In the genomic region with DNA sequence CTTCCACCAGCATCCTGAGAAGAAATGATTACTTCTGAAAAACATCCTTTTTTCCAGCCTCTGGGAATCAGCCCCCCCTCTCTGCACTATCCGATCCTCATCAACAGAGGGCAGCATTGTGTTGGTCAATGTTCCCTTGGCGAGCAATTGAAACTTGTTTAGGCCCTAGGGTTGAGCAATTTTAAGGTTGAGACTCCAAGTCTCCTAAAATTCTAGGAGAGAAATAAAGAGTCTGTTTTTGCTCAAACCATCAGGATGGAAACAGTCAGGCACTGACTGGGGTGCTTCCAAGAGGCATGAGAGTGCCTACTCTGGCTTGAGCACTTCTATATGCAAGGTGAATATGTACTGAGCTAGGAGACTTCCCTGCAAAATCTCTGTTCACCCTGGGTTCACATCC, we compare ENCODE assay signal across 8 cellular contexts. TPM values are rescaled to one million over a fixed set of nuclear protein-coding genes. Genes with fewer than 3 reads are reported as not detected.
DNase-seq lines count a peak whose midpoint lies in the region; ATAC-seq, FAIRE-seq and TF ChIP-seq lines count a peak whose summit lies in the region.

No MANE protein-coding gene starts in this region.

- WGBS in HepG2 (ENCODE audit: low lambda C conversion rate) = 4% methylated on average over 2 of the region's 2 CpGs
- 9% methylated on average over 2 of the region's 2 CpGs; no CpG with 5 or more reads in 1 of the 2 donors for WGBS in transverse colon (ENCODE audit: low coverage in 1 of 2), 2 donors

- intact Hi-C loops in PC-3 (cut with micrococcal nuclease) (loop anchor here (1.0 to 10.0 kb wide), 6 partner anchors 59 to 491 kb away; partner anchors contain the start of gene LSM11), colonic mucosa (cut with DNase I) (loop anchor here (2.0 kb wide), 1 partner anchor 59 kb away; no protein-coding TSS in a partner anchor), HepG2 (cut with micrococcal nuclease; ENCODE audit: unreplicated experiment) (loop anchor here (1.0 to 5.0 kb wide), 3 partner anchors 59 to 223 kb away; no protein-coding TSS in a partner anchor), transverse colon (cut with DNase I; ENCODE audit: low total_unique reads) (loop anchor here (10.0 kb wide), 1 partner anchor 51 kb away; no protein-coding TSS in a partner anchor)

- no peak overlapping the region for H3K4me3 ChIP-seq in PC-3 (ENCODE audit: low read length)
- no peak overlapping the region for H3K4me3 ChIP-seq in colonic mucosa
- no peak overlapping the region for H3K4me3 ChIP-seq in HepG2 (replicated peaks in 1 of 3; ENCODE audit: insufficient read depth in 1 of 3, low read depth in 2 of 3, low read length in 3 of 3)
- H3K4me3 ChIP-seq in transverse colon = no peak overlapping the region

- no peaks in the 10 kb centered on the region for H3K9me2 ChIP-seq in PC-3 (replicated peaks; ENCODE audit: low read length)

- no peak overlapping the region for H3K4me2 ChIP-seq in PC-3 (ENCODE audit: low read length)
- no peak overlapping the region for H3K4me2 ChIP-seq in HepG2 (ENCODE audit: low read depth, low read length)

- TF ChIP-seq POLR2A in HepG2 (IDR thresholded peaks at IDR 0.05; ENCODE audit: insufficient read depth in 1 of 2, low read depth in 2 of 2, low read length in 2 of 2) (no peak), transverse colon (IDR thresholded peaks at IDR 0.05) (no peak)

- H3K36me3 ChIP-seq in PC-3 (ENCODE audit: low read depth, low read length) (no peaks in the 10 kb centered on the region), colonic mucosa (no peaks in the 10 kb centered on the region), HepG2 (replicated peaks in 1 of 2; ENCODE audit: control insufficient read depth in 1 of 2, insufficient read depth in 2 of 2, low read length in 2 of 2) (no peaks in the 10 kb centered on the region), transverse colon (no peaks in the 10 kb centered on the region)

- no peaks in the 10 kb centered on the region for H3K9me3 ChIP-seq in PC-3 (ENCODE audit: low read length)
- H3K9me3 ChIP-seq in colonic mucosa = no peaks in the 10 kb centered on the region
- H3K9me3 ChIP-seq in HepG2 (ENCODE audit: low read length) = no peaks in the 10 kb centered on the region
- H3K9me3 ChIP-seq in transverse colon = no peaks in the 10 kb centered on the region

- no peak overlapping the region for H3K9ac ChIP-seq in PC-3 (ENCODE audit: low read length)
- no peak overlapping the region for H3K9ac ChIP-seq in colonic mucosa (ENCODE audit: low read depth in 2 of 2, low read length in 2 of 2)
- H3K9ac ChIP-seq in HepG2 (ENCODE audit: insufficient read depth, low read depth, low read length) = no peak overlapping the region

- H3K4me1 ChIP-seq in PC-3 (ENCODE audit: insufficient read depth, low read length) (no peaks in the 10 kb centered on the region), colonic mucosa (no peaks in the 10 kb centered on the region), HepG2 (ENCODE audit: insufficient read depth, low read length) (no peaks in the 10 kb centered on the region), transverse colon (peaks cover 0 to 18% (median 3%) of the 10 kb centered on the region in 4 donors)

- TF ChIP-seq RAD21 in HepG2 (CRISPR knock-in tag; IDR thresholded peaks at IDR 0.05) = peak; percentile 80

- H4K20me1 ChIP-seq in PC-3 (ENCODE audit: low read length) (no peaks in the 10 kb centered on the region), HepG2 (ENCODE audit: insufficient read depth, low read length) (no peaks in the 10 kb centered on the region)

- peak; percentile 75 for FAIRE-seq in HepG2 (lab: Jason Lieb, UNC)

- H2AFZ ChIP-seq in PC-3 (ENCODE audit: low read length) (no peak overlapping the region), HepG2 (ENCODE audit: low read length) (no peak overlapping the region)

- H3K79me2 ChIP-seq in PC-3 (ENCODE audit: low read length) (no peaks in the 10 kb centered on the region), HepG2 (ENCODE audit: insufficient read depth, low read length) (no peaks in the 10 kb centered on the region)

- DNase-seq in NCI-H187 (lab: John Stamatoyannopoulos, UW) = peak; percentile 6 to 14
- no peak for DNase-seq in NCI-H187 treated with DMSO at 0.1 percent for 48 hours (lab: John Stamatoyannopoulos, UW)
- peak; percentile 93 for DNase-seq in PC-3
- peak; percentile 59 for DNase-seq in colonic mucosa
- DNase-seq in HepG2 (ENCODE audit: low spot score) = peak; percentile 35
- DNase-seq in transverse colon = peak; percentile 58

- H3K27me3 ChIP-seq in PC-3 (ENCODE audit: low read length) (peaks cover 23% of the 10 kb centered on the region), colonic mucosa (no peaks in the 10 kb centered on the region), HepG2 (ENCODE audit: control insufficient read depth in 1 of 2, insufficient read depth in 2 of 2, low read length in 2 of 2) (no peaks in the 10 kb centered on the region; a peak in 1 of 5 replicates), transverse colon (no peaks in the 10 kb centered on the region)

- CTCF ChIA-PET in PC-3 (lab: Charles Lee) (interaction anchor here (1.0 to 1.7 kb wide), 3 partner anchors 55 to 105 kb away, joined by 3 to 6 read pairs (median 4); no protein-coding TSS in a partner anchor), HepG2 (lab: Yijun Ruan, JAX; ENCODE audit: low intra/inter-chr PET ratio, low total read pairs) (interaction anchor here (1.1 to 2.8 kb wide), 4 partner anchors 55 to 490 kb away, joined by 3 to 47 read pairs (median 4); partner anchors contain the start of gene LSM11)

- ATAC-seq in GM19455 (IDR thresholded peaks at IDR 0.05; ENCODE audit: unreplicated experiment) (peak; percentile 57), HG03378 (IDR thresholded peaks at IDR 0.05; ENCODE audit: unreplicated experiment) (peak; percentile 39), PC-3 (peak; percentile 91), HepG2 (peak; percentile 87)

- no peaks in the 10 kb centered on the region for H3F3A ChIP-seq in PC-3 (ENCODE audit: low read length, unreplicated experiment)

- BruUV-seq in PC-3 (replicated peaks; lab: Mats Ljungman, UMichigan) (no TSS peak), HepG2 (replicated peaks; lab: Mats Ljungman, UMichigan) (no TSS peak)

- POLR2A ChIA-PET in PC-3 (lab: Charles Lee; ENCODE audit: unreplicated experiment) = no interaction called here
- POLR2A ChIA-PET in HepG2 (lab: Yijun Ruan, JAX) = interaction anchor here (1.2 kb wide), 1 partner anchor 12 kb away, joined by 4 read pairs; no protein-coding TSS in a partner anchor

- in situ Hi-C loops in HepG2 (cut with HindIII; ENCODE audit: extremely low pct_ligation_motif_present, low pct_unique_long_range_greater_than_20kb) = loop anchor here (5.0 kb wide), 2 partner anchors 59 to 224 kb away; no protein-coding TSS in a partner anchor
- in situ Hi-C loops in transverse colon (cut with MboI; ENCODE audit: low pct_ligation_motif_present in 1 of 4, low pct_unique_long_range_greater_than_20kb in 1 of 4, low sequenced_read_pairs in 3 of 4) = loop anchor here in 1 of 4 donors (10.0 kb wide), 1 partner anchor 109 kb away; the partner anchor contains the start of gene MED7

- TF ChIP-seq CTCF in PC-3 (conservative IDR thresholded peaks at IDR 0.05; ENCODE audit: low read depth, low read length) (peak; percentile 99), colonic mucosa (IDR thresholded peaks at IDR 0.05) (peak; percentile 88), HepG2 (CRISPR knock-in tag; IDR thresholded peaks at IDR 0.05) (peak; percentile 86), transverse colon (IDR thresholded peaks at IDR 0.05) (peak; percentile 80 to 85 (median 82))

- H3K27ac ChIP-seq in PC-3 (ENCODE audit: low read length) (no peak overlapping the region), colonic mucosa (no peak overlapping the region), HepG2 (ENCODE audit: extremely low read length, insufficient read depth, low read length) (no peak overlapping the region), transverse colon (no peak overlapping the region)

- TF ChIP-seq EP300 in HepG2 (IDR thresholded peaks at IDR 0.05; ENCODE audit: low read depth in 2 of 2, low read length in 2 of 2) (no peak), HepG2 (CRISPR knock-in tag; IDR thresholded peaks at IDR 0.05; ENCODE audit: borderline replicate concordance) (no peak), transverse colon (IDR thresholded peaks at IDR 0.05; ENCODE audit: low read depth) (no peak)

TF ChIP-seq in HepG2, 621 proteins besides CTCF, POLR2A, EP300 and RAD21 (continues in another document):
- TF ChIP-seq ZIK1 (CRISPR knock-in tag; IDR thresholded peaks at IDR 0.05; ENCODE audit: borderline replicate concordance, low read depth) (no peak), CHD4 (IDR thresholded peaks at IDR 0.05; ENCODE audit: borderline replicate concordance, low read length) (no peak), SP4 (CRISPR knock-in tag; IDR thresholded peaks at IDR 0.05) (0 out of 2 replicates have a peak, but pooled peaks have one; percentile 23), SOX6 (IDR thresholded peaks at IDR 0.05) (no peak), SOX6 (CRISPR knock-in tag; IDR thresholded peaks at IDR 0.05) (no peak)

RNA-seq across cellular contexts. Expression of gene CYFIP2, which starts 12.4 kb away (rescaled TPM):
- 30.4 and 36.0 TPM in 2 replicates for total RNA-seq in PC-3 (2014; rRNA removed)
- total RNA-seq in colonic mucosa = 10 to 100 TPM; 22.4 to 26.1 TPM
- 30.3 and 40.2 TPM in 2 replicates for total RNA-seq in HepG2 (2016; rRNA removed; fragmentation: Illumina TruSeq; extraction: Trizol)
- total RNA-seq in HepG2 (2016; cell fraction: cytosol; rRNA removed; fragmentation: Illumina TruSeq; extraction: Trizol; ENCODE audit: low read depth) = 13.4 and 13.7 TPM in 2 replicates
- total RNA-seq in HepG2 (2016; cell fraction: insoluble cytoplasmic fraction; rRNA removed; fragmentation: Illumina TruSeq; extraction: Trizol) = 28.6 and 32.7 TPM in 2 replicates
- 33.5 TPM in 2 replicates for total RNA-seq in HepG2 (2016; cell fraction: membrane; rRNA removed; fragmentation: Illumina TruSeq; extraction: Trizol)
- 25.4 and 29.9 TPM in 2 replicates for total RNA-seq in HepG2 (2016; cell fraction: nucleus; rRNA removed; fragmentation: Illumina TruSeq; extraction: Trizol)
- 22.5 and 22.6 TPM in 2 replicates for polyA plus RNA-seq in HepG2 (2011; rRNA removed)
- polyA plus RNA-seq in HepG2 (2011; cell fraction: cytosol; rRNA removed) = 20.3 and 24.1 TPM in 2 replicates
- 61.6 and 72.0 TPM in 2 replicates for polyA plus RNA-seq in HepG2 (2011; cell fraction: nucleus; rRNA removed)
- 43.3 and 45.5 TPM in 2 replicates for polyA plus RNA-seq in HepG2 (2012)
- polyA plus RNA-seq in HepG2 (2016; cell fraction: cytosol; fragmentation: Illumina TruSeq; extraction: Trizol; ENCODE audit: low read depth) = 14.6 and 15.8 TPM in 2 replicates
- 39.1 and 48.8 TPM in 2 replicates for polyA plus RNA-seq in HepG2 (2016; cell fraction: insoluble cytoplasmic fraction; fragmentation: Illumina TruSeq; extraction: Trizol; ENCODE audit: low read depth)
- 33.6 and 33.7 TPM in 2 replicates for polyA plus RNA-seq in HepG2 (2016; cell fraction: membrane; fragmentation: Illumina TruSeq; extraction: Trizol; ENCODE audit: low read depth)
- 31.7 and 39.3 TPM in 2 replicates for polyA plus RNA-seq in HepG2 (2016; cell fraction: nucleus; fragmentation: Illumina TruSeq; extraction: Trizol; ENCODE audit: insufficient read depth, low read depth)
- 17.9 and 70.5 TPM in 2 replicates for polyA minus RNA-seq in HepG2 (2011; rRNA and poly(A)+ RNA removed; ENCODE audit: low replicate concordance)
- 16.3 and 22.5 TPM in 2 replicates for polyA minus RNA-seq in HepG2 (2011; cell fraction: cytosol; rRNA and poly(A)+ RNA removed)
- polyA minus RNA-seq in HepG2 (2011; cell fraction: nucleus; rRNA and poly(A)+ RNA removed) = 55.0 and 64.3 TPM in 2 replicates
- total RNA-seq in transverse colon = 100 to 1,000 TPM in 1 of 4 donors, 10 to 100 TPM in 3; 34.0 to 134 (median 41.6) TPM

Comparison
In these comparisons a context has a peak if more than half of its experiments do, and no peak if none do; other contexts are left out.
1. ATAC-seq: peak in every context shown above with its lines; median percentile 91 in PC-3; 87 in HepG2; 57 in GM19455; 39 in HG03378.